ENCODE assay signal across 25 cellular contexts in the genomic region with DNA sequence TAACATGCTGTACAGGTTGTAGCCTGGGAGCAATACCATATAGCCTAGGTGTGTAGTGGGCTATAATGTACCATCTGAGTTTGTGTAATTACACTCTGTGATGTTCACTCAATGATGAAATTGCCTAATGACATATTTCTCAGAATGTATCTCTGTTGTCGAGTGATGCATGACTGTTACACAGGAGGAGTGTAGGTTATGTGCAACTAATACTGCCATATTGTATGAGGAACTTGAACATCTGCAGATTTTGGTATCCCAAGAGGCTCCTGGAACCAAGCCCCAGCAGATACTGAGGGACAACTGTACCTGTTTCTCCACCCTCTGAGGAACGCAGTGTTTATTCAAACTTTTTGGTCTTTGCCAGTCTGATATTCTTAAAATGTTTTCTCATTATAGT. TPM values are rescaled to one million over a fixed set of nuclear protein-coding genes. Genes with fewer than 3 reads are reported as not detected.
A peak's percentile ranks its signal among the peaks of the same experiment; 100 is the strongest.
DNase-seq lines count a peak whose midpoint lies in the region; ATAC-seq lines count a peak whose summit lies in the region.
"Had no signal": no experiment of that assay in that cellular context is flagged by ENCODE, and none has a peak within 500 bp of the region (broad histone marks: within the 10 kb centered on the region; RNA-seq: fewer than 3 reads in every experiment).

No MANE protein-coding gene starts in this region.

- peaks cover 8 to 31% of the 10 kb centered on the region in 2 donors for H3K36me3 Mint-ChIP-seq in activated T-cell treated with anti-CD3 and anti-CD28 coated beads, Interleukin-2, amount 50 U/mL, for 72 hours (ENCODE audit: insufficient read depth in 2 of 2)
- H3K36me3 Mint-ChIP-seq in CD8-positive, alpha-beta memory T cell, result peaks cover 0 to 82% (median 22%) of the 10 kb centered on the region in 3 donors
- H3K36me3 Mint-ChIP-seq in activated naive CD8-positive, alpha-beta T cell treated with anti-CD3 and anti-CD28 coated beads, Interleukin-2, amount 50 U/mL, for 24 hours (ENCODE audit: low read depth), result peaks cover 29% of the 10 kb centered on the region
- peaks cover 42 to 53% of the 10 kb centered on the region in 2 donors for H3K36me3 Mint-ChIP-seq in stimulated activated naive B cell treated with anti-CD40 and anti-IgM and Interleukin-4, amounts not matched to agents 10 μg/mL and 1 μg/mL and 100 μg/mL, for 72 hours

- ATAC-seq in activated T-cell treated with anti-CD3 and anti-CD28 coated beads, Interleukin-2, amount 50 U/mL, for 72 hours (replicated peaks in 1 of 2), result no peak
- no peak for ATAC-seq in activated naive CD8-positive, alpha-beta T cell treated with anti-CD3 and anti-CD28 coated beads, Interleukin-2, amount 50 U/mL, for 24 hours
- ATAC-seq in stimulated activated naive B cell treated with anti-CD40 and anti-IgM and Interleukin-4, amounts not matched to agents 10 μg/mL and 1 μg/mL and 100 μg/mL, for 72 hours (replicated peaks), result peak; percentile 49 to 70
- ATAC-seq in GM21390 (IDR thresholded peaks at IDR 0.05; ENCODE audit: unreplicated experiment), result no peak
- ATAC-seq: body of pancreas, GM12878, PC-3, psoas muscle, Right ventricle myocardium inferior, SK-N-SH treated with all-trans-retinoic acid at 6 μM for 48 hours had no signal

- H3K4me1 Mint-ChIP-seq in activated T-cell treated with anti-CD3 and anti-CD28 coated beads, Interleukin-2, amount 50 U/mL, for 72 hours (ENCODE audit: low read depth), result peaks cover 50% of the 10 kb centered on the region
- H3K4me1 Mint-ChIP-seq in CD8-positive, alpha-beta memory T cell, result peaks cover 65 to 87% (median 70%) of the 10 kb centered on the region in 3 donors
- H3K4me1 Mint-ChIP-seq in activated naive CD8-positive, alpha-beta T cell treated with anti-CD3 and anti-CD28 coated beads, Interleukin-2, amount 50 U/mL, for 24 hours, result peaks cover 45% of the 10 kb centered on the region
- H3K4me1 Mint-ChIP-seq in stimulated activated naive B cell treated with anti-CD40 and anti-IgM and Interleukin-4, amounts not matched to agents 10 μg/mL and 1 μg/mL and 100 μg/mL, for 72 hours, result peaks cover 34 to 65% of the 10 kb centered on the region in 2 donors

- H3K9me3 Mint-ChIP-seq in activated T-cell treated with anti-CD3 and anti-CD28 coated beads, Interleukin-2, amount 50 U/mL, for 72 hours, result no peaks in the 10 kb centered on the region
- H3K9me3 Mint-ChIP-seq in CD8-positive, alpha-beta memory T cell, result no peaks in the 10 kb centered on the region
- no peaks in the 10 kb centered on the region for H3K9me3 Mint-ChIP-seq in activated naive CD8-positive, alpha-beta T cell treated with anti-CD3 and anti-CD28 coated beads, Interleukin-2, amount 50 U/mL, for 24 hours
- no peaks in the 10 kb centered on the region for H3K9me3 Mint-ChIP-seq in stimulated activated naive B cell treated with anti-CD40 and anti-IgM and Interleukin-4, amounts not matched to agents 10 μg/mL and 1 μg/mL and 100 μg/mL, for 72 hours

- H3K36me3 ChIP-seq in CD8-positive, alpha-beta memory T cell (ENCODE audit: insufficient read depth, low read length), result peaks cover 40% of the 10 kb centered on the region
- H3K36me3 ChIP-seq: BE2C had no signal

- CTCF ChIA-PET in CD8-positive, alpha-beta memory T cell (lab: Charles Lee), result interaction anchor here (2.5 kb wide), 1 partner anchor 76 kb away, joined by 7 read pairs; no protein-coding TSS in a partner anchor

- H3K27ac Mint-ChIP-seq in activated T-cell treated with anti-CD3 and anti-CD28 coated beads, Interleukin-2, amount 50 U/mL, for 72 hours, result peak overlapping the region; percentile 79
- H3K27ac Mint-ChIP-seq in CD8-positive, alpha-beta memory T cell, result peak overlapping the region in 6 of 8 donors; percentile 7 to 90 (median 34)
- H3K27ac Mint-ChIP-seq in activated naive CD8-positive, alpha-beta T cell treated with anti-CD3 and anti-CD28 coated beads, Interleukin-2, amount 50 U/mL, for 24 hours, result peak overlapping the region; percentile 26
- H3K27ac Mint-ChIP-seq in stimulated activated naive B cell treated with anti-CD40 and anti-IgM and Interleukin-4, amounts not matched to agents 10 μg/mL and 1 μg/mL and 100 μg/mL, for 72 hours, result peak overlapping the region; percentile 53

- DNase-seq in activated T-cell treated with anti-CD3 and anti-CD28 coated beads, Interleukin-2, amount 50 U/mL, for 72 hours, result no peak
- DNase-seq in activated T-cell treated with anti-CD3 and anti-CD28 coated beads for 4 hours (no peak), HT-29 (ENCODE audit: low spot score) (no peak)
- no peak for DNase-seq in CD8-positive, alpha-beta memory T cell
- no peak for DNase-seq in activated naive CD8-positive, alpha-beta T cell treated with anti-CD3 and anti-CD28 coated beads, Interleukin-2, amount 50 U/mL, for 24 hours
- DNase-seq in stimulated activated naive B cell treated with anti-CD40 and anti-IgM and Interleukin-4, amounts not matched to agents 10 μg/mL and 1 μg/mL and 100 μg/mL, for 72 hours, result no peak
- DNase-seq: BE2C; body of pancreas; cerebellar nuclear complex; hypothalamus; NCI-H1048; NCI-H1694 treated with DMSO at 0.1 percent for 48 hours; NCI-H524; NK-92 treated with Interleukin-12 subunit alpha and Interleukin-12 subunit beta, amount 100 ng/mL, for 24 hours; occipital lobe; PC-3; psoas muscle; sigmoid colon; stimulated activated CD4-positive, alpha-beta T cell treated with anti-CD3 and anti-CD28 coated beads, Interleukin-4, amount 100 ng/mL, for 24 hours; stimulated activated naive CD4-positive, alpha-beta T cell; T-helper 2 cell had no signal

- H3K9me3 ChIP-seq in CD8-positive, alpha-beta memory T cell (ENCODE audit: low read length), result no peaks in the 10 kb centered on the region
- H3K9me3 ChIP-seq: BE2C, body of pancreas, psoas muscle, sigmoid colon had no signal

- peaks cover 31% of the 10 kb centered on the region for H3K4me1 ChIP-seq in CD8-positive, alpha-beta memory T cell (ENCODE audit: insufficient read depth, low read length)
- H3K4me1 ChIP-seq: BE2C, body of pancreas, psoas muscle, sigmoid colon had no signal

- no peak overlapping the region for H3K27ac ChIP-seq in CD8-positive, alpha-beta memory T cell (ENCODE audit: low read depth, low read length)
- H3K27ac ChIP-seq: body of pancreas, psoas muscle, sigmoid colon had no signal

- H3K4me3 ChIP-seq in CD8-positive, alpha-beta memory T cell (ENCODE audit: low read length), result no peak overlapping the region
- H3K4me3 ChIP-seq: body of pancreas, GM12878, psoas muscle, sigmoid colon had no signal

- POLR2A ChIA-PET in CD8-positive, alpha-beta memory T cell (lab: Charles Lee), result no interaction called here

- H3K4me3 Mint-ChIP-seq in activated T-cell treated with anti-CD3 and anti-CD28 coated beads, Interleukin-2, amount 50 U/mL, for 72 hours, result no peak overlapping the region
- no peak overlapping the region for H3K4me3 Mint-ChIP-seq in CD8-positive, alpha-beta memory T cell
- H3K4me3 Mint-ChIP-seq in activated naive CD8-positive, alpha-beta T cell treated with anti-CD3 and anti-CD28 coated beads, Interleukin-2, amount 50 U/mL, for 24 hours, result no peak overlapping the region
- H3K4me3 Mint-ChIP-seq in stimulated activated naive B cell treated with anti-CD40 and anti-IgM and Interleukin-4, amounts not matched to agents 10 μg/mL and 1 μg/mL and 100 μg/mL, for 72 hours, result no peak overlapping the region

- H3K27me3 ChIP-seq in CD8-positive, alpha-beta memory T cell (ENCODE audit: insufficient read depth, low read length, poor library complexity, severe bottlenecking), result no peaks in the 10 kb centered on the region
- H3K27me3 ChIP-seq: BE2C, body of pancreas, sigmoid colon had no signal

- no peaks in the 10 kb centered on the region for H3K27me3 Mint-ChIP-seq in activated T-cell treated with anti-CD3 and anti-CD28 coated beads, Interleukin-2, amount 50 U/mL, for 72 hours (ENCODE audit: low read depth)
- H3K27me3 Mint-ChIP-seq in CD8-positive, alpha-beta memory T cell, result no peaks in the 10 kb centered on the region
- H3K27me3 Mint-ChIP-seq in activated naive CD8-positive, alpha-beta T cell treated with anti-CD3 and anti-CD28 coated beads, Interleukin-2, amount 50 U/mL, for 24 hours, result no peaks in the 10 kb centered on the region
- no peaks in the 10 kb centered on the region for H3K27me3 Mint-ChIP-seq in stimulated activated naive B cell treated with anti-CD40 and anti-IgM and Interleukin-4, amounts not matched to agents 10 μg/mL and 1 μg/mL and 100 μg/mL, for 72 hours

RNA-seq across cellular contexts. Expression of gene NACAD, which starts 38.6 kb away (rescaled TPM):
- under 1 TPM; 0.36 to 0.76 TPM for total RNA-seq in activated T-cell treated with anti-CD3 and anti-CD28 coated beads, Interleukin-2, amount 50 U/mL, for 72 hours
- total RNA-seq in CD8-positive, alpha-beta memory T cell, result 1 to 10 TPM in 1 of 2 experiments, under 1 TPM in 1; 0.82 to 1.3 TPM
- polyA plus RNA-seq in CD8-positive, alpha-beta memory T cell, result 0.31 TPM
- 0.10 and 0.43 TPM in 2 replicates for total RNA-seq in HT-29 (2014; rRNA removed; shearing (Covaris generic))
- total RNA-seq: GM12878 had no signal
- polyA plus RNA-seq: GM12878 had no signal

RNA-seq across cellular contexts. Expression of gene CCM2, which starts 50.2 kb away (rescaled TPM):
- 100 to 1,000 TPM in 1 of 2 donors, 10 to 100 TPM in 1; 94.2 to 109 TPM for total RNA-seq in activated T-cell treated with anti-CD3 and anti-CD28 coated beads, Interleukin-2, amount 50 U/mL, for 72 hours
- total RNA-seq in CD8-positive, alpha-beta memory T cell, result 10 to 100 TPM; 70.6 to 74.8 TPM
- polyA plus RNA-seq in CD8-positive, alpha-beta memory T cell, result 81.1 TPM
- total RNA-seq in HT-29 (2014; rRNA removed; shearing (Covaris generic)), result 69.8 and 90.2 TPM in 2 replicates

Comparison
In these comparisons a context has a peak if more than half of its experiments do, and no peak if none do; other contexts are left out.
1. ATAC-seq: peak in stimulated activated naive B cell treated with anti-CD40 and anti-IgM and Interleukin-4, amounts not matched to agents 10 μg/mL and 1 μg/mL and 100 μg/mL, for 72 hours (2 of 2); none in activated T-cell treated with anti-CD3 and anti-CD28 coated beads, Interleukin-2, amount 50 U/mL, for 72 hours (0 of 2), activated naive CD8-positive, alpha-beta T cell treated with anti-CD3 and anti-CD28 coated beads, Interleukin-2, amount 50 U/mL, for 24 hours (single experiment) and GM21390 (single experiment).
2. H3K27ac Mint-ChIP-seq: peak in every context shown above with its lines; median percentile 79 in activated T-cell treated with anti-CD3 and anti-CD28 coated beads, Interleukin-2, amount 50 U/mL, for 72 hours; 53 in stimulated activated naive B cell treated with anti-CD40 and anti-IgM and Interleukin-4, amounts not matched to agents 10 μg/mL and 1 μg/mL and 100 μg/mL, for 72 hours; 34 in CD8-positive, alpha-beta memory T cell; 26 in activated naive CD8-positive, alpha-beta T cell treated with anti-CD3 and anti-CD28 coated beads, Interleukin-2, amount 50 U/mL, for 24 hours.